In the genomic region with DNA sequence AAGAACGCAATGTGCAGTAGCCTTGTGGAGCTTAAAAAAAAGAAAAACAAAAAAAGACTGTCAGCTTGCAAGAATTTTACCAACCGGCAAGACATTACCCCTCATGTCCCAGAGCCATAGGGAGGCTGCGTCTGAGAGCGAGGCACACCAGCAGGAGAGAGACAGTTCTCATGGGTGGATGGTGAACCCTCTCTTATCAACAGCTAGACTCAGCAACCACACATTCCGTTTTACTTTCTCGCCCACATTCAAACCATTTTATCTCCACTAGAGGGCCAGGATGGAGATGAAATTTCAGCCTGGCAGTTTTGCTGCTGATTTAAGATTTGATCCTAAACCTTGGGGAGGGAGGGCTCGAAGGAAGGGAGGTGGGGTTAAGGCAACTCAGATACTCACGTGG, we compare ENCODE assay signal across 9 cellular contexts.
DNase-seq lines count a peak whose midpoint lies in the region; ATAC-seq and TF ChIP-seq lines count a peak whose summit lies in the region.
"Had no signal": no experiment of that assay in that cellular context is flagged by ENCODE, and none has a peak within 500 bp of the region (broad histone marks: within the 10 kb centered on the region; RNA-seq: fewer than 3 reads in every experiment).

No MANE protein-coding gene starts in this region.

- H2AFZ ChIP-seq in SK-N-SH (ENCODE audit: low read depth): no peak overlapping the region

- peak; percentile 44 for TF ChIP-seq RAD21 in SK-N-SH (IDR thresholded peaks at IDR 0.05; ENCODE audit: low read length)

- H3K4me1 ChIP-seq in BLaER1: peaks cover 17% of the 10 kb centered on the region
- peaks cover 2 to 3% of the 10 kb centered on the region in 2 experiments; a peak in 1 of 4 replicates for H3K4me1 ChIP-seq in SK-N-SH (ENCODE audit: control insufficient read depth in 1 of 2, insufficient read depth in 2 of 2, low read depth in 1 of 2, low read length in 1 of 2)

- no peak for TF ChIP-seq EP300 in SK-N-SH (IDR thresholded peaks at IDR 0.05; ENCODE audit: borderline replicate concordance in 1 of 2, low read depth in 1 of 2, low read length in 1 of 2)

- no peaks in the 10 kb centered on the region for H3K27me3 ChIP-seq in BLaER1
- H3K27me3 ChIP-seq in SK-N-SH (ENCODE audit: insufficient read depth): no peaks in the 10 kb centered on the region

- H3K4me2 ChIP-seq in BLaER1 (peak overlapping the region; percentile 22; the same call in 1 of the 2 replicates), SK-N-SH (no peak overlapping the region)

- no peak for ATAC-seq in HG03196 (IDR thresholded peaks at IDR 0.05; ENCODE audit: unreplicated experiment)
- no peak for ATAC-seq in GM19324 (IDR thresholded peaks at IDR 0.05; ENCODE audit: low FRiP score, unreplicated experiment)

- H3K9me3 ChIP-seq in BLaER1 (no peaks in the 10 kb centered on the region), SK-N-SH (no peaks in the 10 kb centered on the region)

- H3K79me2 ChIP-seq in SK-N-SH (ENCODE audit: insufficient read depth): no peaks in the 10 kb centered on the region; the same call in 1 of the 2 replicates

- TF ChIP-seq CTCF in GM20000 (IDR thresholded peaks at IDR 0.05; ENCODE audit: extremely low read depth, missing control alignments): no peak
- peak; percentile 63 for TF ChIP-seq CTCF in SK-N-SH (IDR thresholded peaks at IDR 0.05)

- POLR2A ChIA-PET in SK-N-SH (lab: Yijun Ruan, JAX): no interaction called here

- H3F3A ChIP-seq in SK-N-SH (replicated peaks; ENCODE audit: insufficient read depth): no peaks in the 10 kb centered on the region

- H3K9ac ChIP-seq in BLaER1 (no peak overlapping the region), SK-N-SH (no peak overlapping the region)

- CTCF ChIA-PET in SK-N-SH (lab: Yijun Ruan, JAX): interaction anchor here (0.6 to 1.6 kb wide), 15 partner anchors 9 to 572 kb away, joined by 3 to 8 read pairs (median 3); a partner anchor contains a TSS

- H3K27ac ChIP-seq in BLaER1 (no peak overlapping the region), SK-N-SH (ENCODE audit: low read depth in 2 of 2, low read length in 1 of 2) (no peak overlapping the region), cingulate gyrus (ENCODE audit: low read depth, low read length) (peak overlapping the region; percentile 5)

- WGBS in SK-N-SH (ENCODE audit: low lambda C conversion rate): 66% methylated on average over 8 of the region's 8 CpGs

- H3K9me2 ChIP-seq in SK-N-SH: no peaks in the 10 kb centered on the region

- DNase-seq in GM20000 (ENCODE audit: low spot score) (peak; percentile 47), SK-N-SH (peak; percentile 33), lung microvascular endothelial cell (ENCODE audit: low read depth in 2 of 2) (peak; percentile 51 to 60), NCI-H2196 (lab: John Stamatoyannopoulos, UW; ENCODE audit: unreplicated experiment) (no peak)

- H3K36me3 ChIP-seq in BLaER1: no peaks in the 10 kb centered on the region
- H3K36me3 ChIP-seq in SK-N-SH (replicated peaks in 1 of 2; ENCODE audit: control insufficient read depth in 1 of 2, insufficient read depth in 2 of 2, low read length in 1 of 2): peaks cover 0 to 10% of the 10 kb centered on the region in 2 experiments

- no peaks in the 10 kb centered on the region for H4K20me1 ChIP-seq in BLaER1
- no peaks in the 10 kb centered on the region for H4K20me1 ChIP-seq in SK-N-SH (ENCODE audit: insufficient read depth)

- no peak overlapping the region for H3K4me3 ChIP-seq in BLaER1
- H3K4me3 ChIP-seq in SK-N-SH (ENCODE audit: low read depth in 2 of 2, low read length in 1 of 2): no peak overlapping the region; a peak in 1 of 4 replicates
- H3K4me3 ChIP-seq: skin epidermis had no signal

TF ChIP-seq in SK-N-SH, 30 proteins besides CTCF, POLR2A, EP300 and RAD21:
- TF ChIP-seq SMC3 (IDR thresholded peaks at IDR 0.05; ENCODE audit: low read depth, low read length) (peak; percentile 38; the same call in 1 of the 2 replicates), NFIC (IDR thresholded peaks at IDR 0.05; ENCODE audit: borderline replicate concordance) (no peak)
